In genomic region chr1:9413877-9414213, GRCh38 we compare ENCODE assay signal across 7 cellular contexts.
DNase-seq lines count a peak whose midpoint lies in the region; ATAC-seq, FAIRE-seq and TF ChIP-seq lines count a peak whose summit lies in the region.

No MANE protein-coding gene starts in this region.

- no peaks in the 10 kb centered on the region for H3K9me3 ChIP-seq in tibial nerve

- H3K27ac Mint-ChIP-seq in activated T-helper 1 cell treated with anti-CD3 and anti-CD28 coated beads, Interleukin-12 subunit alpha, Interleukin-12 subunit beta, Interleukin-2, Interleukin-4 antibody, amounts not matched to agents 30 ng/mL and 10 ng/mL and 1 ng/mL, durations not matched to agents 14 hours and 24 hours and 36 hours, result peak overlapping the region; percentile 40

- peaks cover 50% of the 10 kb centered on the region for H3K4me1 Mint-ChIP-seq in activated T-helper 1 cell treated with anti-CD3 and anti-CD28 coated beads, Interleukin-12 subunit alpha, Interleukin-12 subunit beta, Interleukin-2, Interleukin-4 antibody, amounts not matched to agents 30 ng/mL and 10 ng/mL and 1 ng/mL, durations not matched to agents 14 hours and 24 hours and 36 hours (ENCODE audit: low read depth)

- FAIRE-seq in HTR-8/SVneo (lab: Jason Lieb, UNC), result no peak

- peaks cover 0 to 36% (median 23%) of the 10 kb centered on the region in 4 donors for H3K4me1 ChIP-seq in tibial nerve

- peak overlapping the region in 1 of 4 donors; percentile 11 for H3K4me3 ChIP-seq in tibial nerve

- peak in 1 of 2 donors; percentile 13 for TF ChIP-seq EP300 in tibial nerve (IDR thresholded peaks at IDR 0.05)

- ATAC-seq in HG02759 (IDR thresholded peaks at IDR 0.05; ENCODE audit: unreplicated experiment), result peak; percentile 9
- no peak for ATAC-seq in GM18498 (IDR thresholded peaks at IDR 0.05; ENCODE audit: unreplicated experiment)

- H3K27ac ChIP-seq in tibial nerve, result peak overlapping the region; percentile 47 to 88 (median 83)

- H3K4me3 Mint-ChIP-seq in activated T-helper 1 cell treated with anti-CD3 and anti-CD28 coated beads, Interleukin-12 subunit alpha, Interleukin-12 subunit beta, Interleukin-2, Interleukin-4 antibody, amounts not matched to agents 30 ng/mL and 10 ng/mL and 1 ng/mL, durations not matched to agents 14 hours and 24 hours and 36 hours, result peak overlapping the region; percentile 47

- H3K27me3 ChIP-seq in tibial nerve, result no peaks in the 10 kb centered on the region

- no peak for TF ChIP-seq POLR2A in tibial nerve (IDR thresholded peaks at IDR 0.05)

- H3K9me3 Mint-ChIP-seq in activated T-helper 1 cell treated with anti-CD3 and anti-CD28 coated beads, Interleukin-12 subunit alpha, Interleukin-12 subunit beta, Interleukin-2, Interleukin-4 antibody, amounts not matched to agents 30 ng/mL and 10 ng/mL and 1 ng/mL, durations not matched to agents 14 hours and 24 hours and 36 hours, result no peaks in the 10 kb centered on the region

- no peak for TF ChIP-seq CTCF in tibial nerve (IDR thresholded peaks at IDR 0.05)

- no peak for DNase-seq in activated T-helper 1 cell treated with anti-CD3 and anti-CD28 coated beads, Interleukin-12 subunit alpha, Interleukin-12 subunit beta, Interleukin-2, Interleukin-4 antibody, amounts not matched to agents 30 ng/mL and 10 ng/mL and 1 ng/mL, durations not matched to agents 14 hours and 24 hours and 36 hours (ENCODE audit: low spot score)
- DNase-seq in left kidney (ENCODE audit: low read depth, low spot score), result peak; percentile 39
- DNase-seq in tibial nerve (ENCODE audit: low spot score in 2 of 2), result peak in 1 of 2 donors; percentile 60
- no peak for DNase-seq in NCI-H1436 (lab: John Stamatoyannopoulos, UW)
- no peak for DNase-seq in HTR-8/SVneo (ENCODE audit: insufficient read length, low spot score)

- intact Hi-C loops in activated T-helper 1 cell treated with anti-CD3 and anti-CD28 coated beads, Interleukin-12 subunit alpha, Interleukin-12 subunit beta, Interleukin-2, Interleukin-4 antibody, amounts not matched to agents 30 ng/mL and 10 ng/mL and 1 ng/mL, durations not matched to agents 14 hours and 24 hours and 36 hours (cut with micrococcal nuclease), result loop anchor here (1.0 kb wide), 3 partner anchors 12 to 134 kb away; no protein-coding TSS in a partner anchor

- H3K36me3 ChIP-seq in tibial nerve, result no peaks in the 10 kb centered on the region

- H3K36me3 Mint-ChIP-seq in activated T-helper 1 cell treated with anti-CD3 and anti-CD28 coated beads, Interleukin-12 subunit alpha, Interleukin-12 subunit beta, Interleukin-2, Interleukin-4 antibody, amounts not matched to agents 30 ng/mL and 10 ng/mL and 1 ng/mL, durations not matched to agents 14 hours and 24 hours and 36 hours (ENCODE audit: low read depth), result no peaks in the 10 kb centered on the region

- WGBS in tibial nerve, 2 donors, result 34 to 37% methylated on average over 4 of the region's 4 CpGs

- H3K27me3 Mint-ChIP-seq in activated T-helper 1 cell treated with anti-CD3 and anti-CD28 coated beads, Interleukin-12 subunit alpha, Interleukin-12 subunit beta, Interleukin-2, Interleukin-4 antibody, amounts not matched to agents 30 ng/mL and 10 ng/mL and 1 ng/mL, durations not matched to agents 14 hours and 24 hours and 36 hours (ENCODE audit: insufficient read depth), result peaks cover 11% of the 10 kb centered on the region
